Comparison of ENCODE assay signal across 32 cellular contexts in genomic region chr14:68314642-68315041, GRCh38.
"Had no signal": no experiment of that assay in that cellular context is flagged by ENCODE, and none has a peak within 500 bp of the region (broad histone marks: within the 10 kb centered on the region; RNA-seq: fewer than 3 reads in every experiment).

No MANE protein-coding gene starts in this region.

- H3K27ac ChIP-seq: ascending aorta, cardiac muscle cell, colonic mucosa, upper lobe of left lung had no signal

- H3K27ac Mint-ChIP-seq: activated CD4-positive, alpha-beta T cell treated with anti-CD3 and anti-CD28 coated beads for 36 hours; activated CD8-positive, alpha-beta memory T cell treated with anti-CD3 and anti-CD28 coated beads, Interleukin-2, amount 10 ng/mL, durations not matched to agents 7 days and 5 days; activated naive CD8-positive, alpha-beta T cell; immature natural killer cell; stimulated activated naive CD8-positive, alpha-beta T cell treated with anti-CD3 and anti-CD28 coated beads, Interleukin-15, amount 100 ng/mL, for 72 hours; T-cell; T-helper 2 cell treated with Interferon-gamma antibody and Interleukin-4, amounts not matched to agents 5 μg/mL and 100 μg/mL, for 36 hours had no signal

- H3K4me3 ChIP-seq: ascending aorta, cardiac muscle cell, colonic mucosa, gastroesophageal sphincter, skin epidermis, upper lobe of left lung had no signal

- H3K27me3 Mint-ChIP-seq: activated CD4-positive, alpha-beta T cell treated with anti-CD3 and anti-CD28 coated beads for 36 hours; activated CD8-positive, alpha-beta memory T cell treated with anti-CD3 and anti-CD28 coated beads, Interleukin-2, amount 10 ng/mL, durations not matched to agents 7 days and 5 days; activated naive CD8-positive, alpha-beta T cell; naive thymus-derived CD8-positive, alpha-beta T cell; stimulated activated naive CD8-positive, alpha-beta T cell treated with anti-CD3 and anti-CD28 coated beads, Interleukin-15, amount 100 ng/mL, for 72 hours; T-cell had no signal

- H3K27me3 ChIP-seq: ascending aorta, cardiac muscle cell, colonic mucosa, gastroesophageal sphincter, upper lobe of left lung had no signal

- ATAC-seq: activated CD4-positive, alpha-beta T cell treated with anti-CD3 and anti-CD28 coated beads for 36 hours; activated CD8-positive, alpha-beta memory T cell treated with anti-CD3 and anti-CD28 coated beads, Interleukin-2, amount 10 ng/mL, durations not matched to agents 7 days and 5 days; activated CD8-positive, alpha-beta T cell treated with anti-CD3 and anti-CD28 coated beads, Interleukin-2, amount 10 ng/mL, durations not matched to agents 7 days and 5 days; gastroesophageal sphincter; left colon; naive thymus-derived CD8-positive, alpha-beta T cell; sciatic nerve; stimulated activated naive CD8-positive, alpha-beta T cell treated with anti-CD3 and anti-CD28 coated beads, Interleukin-15, amount 100 ng/mL, for 72 hours; T-cell had no signal

- FAIRE-seq: kidney had no signal

- H3K4me1 ChIP-seq: colonic mucosa had no signal

- H3K4me3 Mint-ChIP-seq: activated CD4-positive, alpha-beta T cell treated with anti-CD3 and anti-CD28 coated beads for 36 hours; activated CD8-positive, alpha-beta memory T cell treated with anti-CD3 and anti-CD28 coated beads, Interleukin-2, amount 10 ng/mL, durations not matched to agents 7 days and 5 days; activated CD8-positive, alpha-beta T cell treated with anti-CD3 and anti-CD28 coated beads, Interleukin-2, amount 10 ng/mL, durations not matched to agents 7 days and 5 days; activated naive CD8-positive, alpha-beta T cell; brain; immature natural killer cell; naive thymus-derived CD8-positive, alpha-beta T cell; stimulated activated naive CD8-positive, alpha-beta T cell treated with anti-CD3 and anti-CD28 coated beads, Interleukin-15, amount 100 ng/mL, for 72 hours; T-cell; T-helper 2 cell treated with Interferon-gamma antibody and Interleukin-4, amounts not matched to agents 5 μg/mL and 100 μg/mL, for 36 hours had no signal

- DNase-seq: activated CD4-positive, alpha-beta T cell treated with anti-CD3 and anti-CD28 coated beads for 36 hours; activated CD4-positive, CD25-positive, alpha-beta regulatory T cell; activated CD8-positive, alpha-beta memory T cell treated with anti-CD3 and anti-CD28 coated beads, Interleukin-2, amount 10 ng/mL, durations not matched to agents 7 days and 5 days; activated CD8-positive, alpha-beta T cell treated with anti-CD3 and anti-CD28 coated beads, Interleukin-2, amount 10 ng/mL, durations not matched to agents 7 days and 5 days; activated naive CD4-positive, alpha-beta T cell; activated T-cell treated with anti-CD3 and anti-CD28 coated beads, Interleukin-2, amount 50 U/mL, for 48 hours; cerebellar nuclear complex; colonic mucosa; effector CD8-positive, alpha-beta T cell; erythroblast; hypothalamus; immature natural killer cell; kidney; left colon; mammary epithelial cell; midbrain; naive thymus-derived CD8-positive, alpha-beta T cell; posterior cingulate gyrus; stimulated activated CD4-positive, alpha-beta T cell treated with anti-CD3 and anti-CD28 coated beads, Interleukin-12 subunit alpha, Interleukin-12 subunit beta, amount 100 ng/mL, for 4 hours; stimulated activated CD4-positive, alpha-beta T cell treated with anti-CD3 and anti-CD28 coated beads, Interleukin-4, amount 100 ng/mL, for 1 hour; stimulated activated naive CD8-positive, alpha-beta T cell treated with anti-CD3 and anti-CD28 coated beads, Interleukin-15, amount 100 ng/mL, for 72 hours; substantia nigra; T-cell; upper lobe of left lung had no signal

- H3K9me3 Mint-ChIP-seq: brain; immature natural killer cell; naive thymus-derived CD8-positive, alpha-beta T cell; stimulated activated naive CD8-positive, alpha-beta T cell treated with anti-CD3 and anti-CD28 coated beads, Interleukin-15, amount 100 ng/mL, for 72 hours; T-helper 2 cell treated with Interferon-gamma antibody and Interleukin-4, amounts not matched to agents 5 μg/mL and 100 μg/mL, for 36 hours had no signal

- H3K36me3 ChIP-seq: ascending aorta, cardiac muscle cell, colonic mucosa, gastroesophageal sphincter, upper lobe of left lung had no signal

- H3K9me3 ChIP-seq: ascending aorta, colonic mucosa, gastroesophageal sphincter, upper lobe of left lung had no signal
